ENCODE assay signal across 1 cellular context in the genomic region with DNA sequence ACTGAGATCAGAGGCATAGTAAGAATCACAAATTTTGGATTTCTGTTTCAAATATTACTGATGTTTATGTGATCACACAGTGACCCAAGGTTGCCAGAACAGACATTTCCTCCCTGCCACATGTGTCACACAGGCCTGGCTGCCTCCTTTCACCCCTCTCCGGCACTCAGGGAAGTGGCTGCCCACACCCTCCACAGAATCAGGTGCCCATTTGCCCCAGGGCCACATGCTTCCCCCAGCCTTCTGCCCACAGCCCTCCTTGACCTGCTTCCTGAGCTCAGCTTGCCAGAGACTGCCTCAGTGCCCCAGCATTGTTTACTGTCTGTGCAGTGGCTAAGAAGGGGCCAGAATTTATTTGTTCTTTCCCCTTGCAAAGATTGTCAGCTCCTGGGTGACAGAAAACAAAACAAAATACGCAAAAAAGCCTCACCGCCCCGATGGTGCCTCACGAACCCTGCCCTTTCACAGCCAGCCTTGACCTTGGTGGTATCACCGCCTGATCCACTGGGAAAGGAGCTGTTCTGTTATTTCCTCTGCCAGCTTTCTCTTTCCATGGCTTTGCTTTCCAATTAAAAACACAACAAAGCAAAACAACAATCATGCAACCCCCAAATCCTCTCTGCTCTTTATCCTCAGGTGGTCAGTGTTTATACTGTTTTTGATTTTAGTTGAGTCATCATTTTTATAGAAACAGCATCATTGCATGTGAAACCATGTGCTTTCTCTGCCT.
TF ChIP-seq lines count a peak whose summit lies in the region.

No MANE protein-coding gene starts in this region.

TF ChIP-seq in HepG2, 621 proteins besides CTCF, POLR2A, EP300 and RAD21 (continued from another document and continues in another):
- TF ChIP-seq, protein P1, sequence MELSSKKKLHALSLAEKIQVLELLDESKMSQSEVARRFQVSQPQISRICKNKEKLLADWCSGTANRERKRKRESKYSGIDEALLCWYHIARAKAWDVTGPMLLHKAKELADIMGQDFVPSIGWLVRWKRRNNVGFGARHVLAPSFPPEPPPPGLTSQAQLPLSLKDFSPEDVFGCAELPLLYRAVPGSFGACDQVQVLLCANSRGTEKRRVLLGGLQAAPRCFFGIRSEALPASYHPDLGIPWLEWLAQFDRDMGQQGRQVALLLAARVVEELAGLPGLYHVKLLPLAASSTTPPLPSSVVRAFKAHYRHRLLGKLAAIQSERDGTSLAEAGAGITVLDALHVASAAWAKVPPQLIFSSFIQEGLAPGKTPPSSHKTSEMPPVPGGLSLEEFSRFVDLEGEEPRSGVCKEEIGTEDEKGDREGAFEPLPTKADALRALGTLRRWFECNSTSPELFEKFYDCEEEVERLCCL (CRISPR knock-in tag; IDR thresholded peaks at IDR 0.05; ENCODE audit: borderline replicate concordance), result no peak
- TF ChIP-seq, protein P2, sequence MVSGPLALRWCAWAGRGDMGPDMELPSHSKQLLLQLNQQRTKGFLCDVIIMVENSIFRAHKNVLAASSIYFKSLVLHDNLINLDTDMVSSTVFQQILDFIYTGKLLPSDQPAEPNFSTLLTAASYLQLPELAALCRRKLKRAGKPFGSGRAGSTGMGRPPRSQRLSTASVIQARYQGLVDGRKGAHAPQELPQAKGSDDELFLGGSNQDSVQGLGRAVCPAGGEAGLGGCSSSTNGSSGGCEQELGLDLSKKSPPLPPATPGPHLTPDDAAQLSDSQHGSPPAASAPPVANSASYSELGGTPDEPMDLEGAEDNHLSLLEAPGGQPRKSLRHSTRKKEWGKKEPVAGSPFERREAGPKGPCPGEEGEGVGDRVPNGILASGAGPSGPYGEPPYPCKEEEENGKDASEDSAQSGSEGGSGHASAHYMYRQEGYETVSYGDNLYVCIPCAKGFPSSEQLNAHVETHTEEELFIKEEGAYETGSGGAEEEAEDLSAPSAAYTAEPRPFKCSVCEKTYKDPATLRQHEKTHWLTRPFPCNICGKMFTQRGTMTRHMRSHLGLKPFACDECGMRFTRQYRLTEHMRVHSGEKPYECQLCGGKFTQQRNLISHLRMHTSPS (CRISPR knock-in tag; IDR thresholded peaks at IDR 0.05; ENCODE audit: low read depth), result peak; percentile 43; the same call in 1 of the 2 replicates
- TF ChIP-seq ZNF841 (CRISPR knock-in tag; IDR thresholded peaks at IDR 0.05; ENCODE audit: borderline replicate concordance) (no peak), KDM1A (CRISPR knock-in tag; IDR thresholded peaks at IDR 0.05) (no peak), RFX5 (IDR thresholded peaks at IDR 0.05; ENCODE audit: low read depth, low read length) (no peak), ZNF850 (CRISPR knock-in tag; conservative IDR thresholded peaks at IDR 0.05) (no peak), KLF13 (CRISPR knock-in tag; IDR thresholded peaks at IDR 0.05) (no peak), TEAD3 (CRISPR knock-in tag; optimal IDR thresholded peaks at IDR 0.05; ENCODE audit: borderline replicate concordance) (peak; percentile 32), KDM5B (CRISPR knock-in tag; IDR thresholded peaks at IDR 0.05; ENCODE audit: borderline replicate concordance) (no peak), TGIF2 (CRISPR knock-in tag; IDR thresholded peaks at IDR 0.05) (no peak), REPIN1 (CRISPR knock-in tag; IDR thresholded peaks at IDR 0.05; ENCODE audit: borderline replicate concordance, low read depth) (no peak), ZNF235 (CRISPR knock-in tag; IDR thresholded peaks at IDR 0.05; ENCODE audit: borderline replicate concordance) (no peak), ZNF720 (CRISPR knock-in tag; IDR thresholded peaks at IDR 0.05) (no peak), ZNF501 (CRISPR knock-in tag; IDR thresholded peaks at IDR 0.05) (peak; percentile 41; the same call in 1 of the 2 replicates), ZNF331 (CRISPR knock-in tag; IDR thresholded peaks at IDR 0.05) (no peak), FOXP1 (IDR thresholded peaks at IDR 0.05) (no peak), FOXP1 (CRISPR knock-in tag; IDR thresholded peaks at IDR 0.05) (peak; percentile 77), CENPT (CRISPR knock-in tag; IDR thresholded peaks at IDR 0.05; ENCODE audit: low read depth) (no peak), MTA3 (CRISPR knock-in tag; IDR thresholded peaks at IDR 0.05) (no peak), ZNF292 (CRISPR knock-in tag; IDR thresholded peaks at IDR 0.05; ENCODE audit: borderline replicate concordance, low read depth) (no peak), SALL1 (CRISPR knock-in tag; IDR thresholded peaks at IDR 0.05) (no peak; the same call in 1 of the 2 replicates), ZNF33B (CRISPR knock-in tag; IDR thresholded peaks at IDR 0.05) (no peak), SMC3 (IDR thresholded peaks at IDR 0.05; ENCODE audit: low read length) (no peak), ZFP36 (IDR thresholded peaks at IDR 0.05; ENCODE audit: borderline replicate concordance, low read depth, low read length, partially characterized antibody) (no peak), SCMH1 (CRISPR knock-in tag; IDR thresholded peaks at IDR 0.05; ENCODE audit: borderline replicate concordance) (no peak), NFRKB (IDR thresholded peaks at IDR 0.05) (no peak), RCOR2 (CRISPR knock-in tag; IDR thresholded peaks at IDR 0.05) (no peak), RAD51 (IDR thresholded peaks at IDR 0.05; ENCODE audit: borderline replicate concordance) (no peak), CCAR2 (optimal IDR thresholded peaks at IDR 0.05; ENCODE audit: low read depth, low read length) (no peak), TCF7 (IDR thresholded peaks at IDR 0.05; ENCODE audit: low read depth) (peak; percentile 29; the same call in 1 of the 2 replicates), SRSF4 (IDR thresholded peaks at IDR 0.05; ENCODE audit: low read depth, low read length, poor library complexity, severe bottlenecking) (no peak), ZNF644 (CRISPR knock-in tag; IDR thresholded peaks at IDR 0.05; ENCODE audit: low read depth) (no peak), NR2F6 (IDR thresholded peaks at IDR 0.05) (peak; percentile 83), NR2F6 (CRISPR knock-in tag; IDR thresholded peaks at IDR 0.05) (peak; percentile 74), ZNF781 (CRISPR knock-in tag; IDR thresholded peaks at IDR 0.05; ENCODE audit: borderline replicate concordance, not compliant biosample characterization) (no peak), FOXO1 (CRISPR knock-in tag; IDR thresholded peaks at IDR 0.05) (peak; percentile 9; the same call in 1 of the 2 replicates), MAZ (IDR thresholded peaks at IDR 0.05; ENCODE audit: borderline replicate concordance, low read depth, low read length) (no peak), MAZ (CRISPR knock-in tag; IDR thresholded peaks at IDR 0.05; ENCODE audit: low read depth) (no peak), HNF4G (IDR thresholded peaks at IDR 0.05; ENCODE audit: borderline replicate concordance, low read depth, low read length) (no peak), HNF4G (CRISPR knock-in tag; IDR thresholded peaks at IDR 0.05; ENCODE audit: borderline replicate concordance, low read depth) (no peak), NFIB (CRISPR knock-in tag; IDR thresholded peaks at IDR 0.05; ENCODE audit: borderline replicate concordance) (no peak), GTF2F1 (IDR thresholded peaks at IDR 0.05; ENCODE audit: low read length) (no peak), NCOA2 (CRISPR knock-in tag; IDR thresholded peaks at IDR 0.05) (peak; percentile 50; the same call in 1 of the 2 replicates), ZNF343 (CRISPR knock-in tag; IDR thresholded peaks at IDR 0.05) (no peak), ISL2 (CRISPR knock-in tag; IDR thresholded peaks at IDR 0.05) (peak; percentile 38; the same call in 1 of the 2 replicates)
- TF ChIP-seq, protein P3, sequence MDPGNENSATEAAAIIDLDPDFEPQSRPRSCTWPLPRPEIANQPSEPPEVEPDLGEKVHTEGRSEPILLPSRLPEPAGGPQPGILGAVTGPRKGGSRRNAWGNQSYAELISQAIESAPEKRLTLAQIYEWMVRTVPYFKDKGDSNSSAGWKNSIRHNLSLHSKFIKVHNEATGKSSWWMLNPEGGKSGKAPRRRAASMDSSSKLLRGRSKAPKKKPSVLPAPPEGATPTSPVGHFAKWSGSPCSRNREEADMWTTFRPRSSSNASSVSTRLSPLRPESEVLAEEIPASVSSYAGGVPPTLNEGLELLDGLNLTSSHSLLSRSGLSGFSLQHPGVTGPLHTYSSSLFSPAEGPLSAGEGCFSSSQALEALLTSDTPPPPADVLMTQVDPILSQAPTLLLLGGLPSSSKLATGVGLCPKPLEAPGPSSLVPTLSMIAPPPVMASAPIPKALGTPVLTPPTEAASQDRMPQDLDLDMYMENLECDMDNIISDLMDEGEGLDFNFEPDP (CRISPR knock-in tag; conservative IDR thresholded peaks at IDR 0.05), result no peak
- TF ChIP-seq, protein P4, sequence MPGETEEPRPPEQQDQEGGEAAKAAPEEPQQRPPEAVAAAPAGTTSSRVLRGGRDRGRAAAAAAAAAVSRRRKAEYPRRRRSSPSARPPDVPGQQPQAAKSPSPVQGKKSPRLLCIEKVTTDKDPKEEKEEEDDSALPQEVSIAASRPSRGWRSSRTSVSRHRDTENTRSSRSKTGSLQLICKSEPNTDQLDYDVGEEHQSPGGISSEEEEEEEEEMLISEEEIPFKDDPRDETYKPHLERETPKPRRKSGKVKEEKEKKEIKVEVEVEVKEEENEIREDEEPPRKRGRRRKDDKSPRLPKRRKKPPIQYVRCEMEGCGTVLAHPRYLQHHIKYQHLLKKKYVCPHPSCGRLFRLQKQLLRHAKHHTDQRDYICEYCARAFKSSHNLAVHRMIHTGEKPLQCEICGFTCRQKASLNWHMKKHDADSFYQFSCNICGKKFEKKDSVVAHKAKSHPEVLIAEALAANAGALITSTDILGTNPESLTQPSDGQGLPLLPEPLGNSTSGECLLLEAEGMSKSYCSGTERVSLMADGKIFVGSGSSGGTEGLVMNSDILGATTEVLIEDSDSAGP (CRISPR knock-in tag; IDR thresholded peaks at IDR 0.05; ENCODE audit: borderline replicate concordance), result peak; percentile 52; the same call in 1 of the 2 replicates
- TF ChIP-seq, protein P5, sequence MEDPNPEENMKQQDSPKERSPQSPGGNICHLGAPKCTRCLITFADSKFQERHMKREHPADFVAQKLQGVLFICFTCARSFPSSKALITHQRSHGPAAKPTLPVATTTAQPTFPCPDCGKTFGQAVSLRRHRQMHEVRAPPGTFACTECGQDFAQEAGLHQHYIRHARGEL (CRISPR knock-in tag; IDR thresholded peaks at IDR 0.05), result no peak
- TF ChIP-seq, protein P6, sequence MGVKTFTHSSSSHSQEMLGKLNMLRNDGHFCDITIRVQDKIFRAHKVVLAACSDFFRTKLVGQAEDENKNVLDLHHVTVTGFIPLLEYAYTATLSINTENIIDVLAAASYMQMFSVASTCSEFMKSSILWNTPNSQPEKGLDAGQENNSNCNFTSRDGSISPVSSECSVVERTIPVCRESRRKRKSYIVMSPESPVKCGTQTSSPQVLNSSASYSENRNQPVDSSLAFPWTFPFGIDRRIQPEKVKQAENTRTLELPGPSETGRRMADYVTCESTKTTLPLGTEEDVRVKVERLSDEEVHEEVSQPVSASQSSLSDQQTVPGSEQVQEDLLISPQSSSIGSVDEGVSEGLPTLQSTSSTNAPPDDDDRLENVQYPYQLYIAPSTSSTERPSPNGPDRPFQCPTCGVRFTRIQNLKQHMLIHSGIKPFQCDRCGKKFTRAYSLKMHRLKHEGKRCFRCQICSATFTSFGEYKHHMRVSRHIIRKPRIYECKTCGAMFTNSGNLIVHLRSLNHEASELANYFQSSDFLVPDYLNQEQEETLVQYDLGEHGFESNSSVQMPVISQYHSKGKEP (CRISPR knock-in tag; IDR thresholded peaks at IDR 0.05), result no peak
- TF ChIP-seq, protein P7, sequence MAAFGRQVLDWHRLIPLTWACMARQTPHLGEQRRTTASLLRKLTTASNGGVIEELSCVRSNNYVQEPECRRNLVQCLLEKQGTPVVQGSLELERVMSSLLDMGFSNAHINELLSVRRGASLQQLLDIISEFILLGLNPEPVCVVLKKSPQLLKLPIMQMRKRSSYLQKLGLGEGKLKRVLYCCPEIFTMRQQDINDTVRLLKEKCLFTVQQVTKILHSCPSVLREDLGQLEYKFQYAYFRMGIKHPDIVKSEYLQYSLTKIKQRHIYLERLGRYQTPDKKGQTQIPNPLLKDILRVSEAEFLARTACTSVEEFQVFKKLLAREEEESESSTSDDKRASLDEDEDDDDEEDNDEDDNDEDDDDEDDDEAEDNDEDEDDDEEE (CRISPR knock-in tag; IDR thresholded peaks at IDR 0.05), result no peak
- TF ChIP-seq, protein P8, sequence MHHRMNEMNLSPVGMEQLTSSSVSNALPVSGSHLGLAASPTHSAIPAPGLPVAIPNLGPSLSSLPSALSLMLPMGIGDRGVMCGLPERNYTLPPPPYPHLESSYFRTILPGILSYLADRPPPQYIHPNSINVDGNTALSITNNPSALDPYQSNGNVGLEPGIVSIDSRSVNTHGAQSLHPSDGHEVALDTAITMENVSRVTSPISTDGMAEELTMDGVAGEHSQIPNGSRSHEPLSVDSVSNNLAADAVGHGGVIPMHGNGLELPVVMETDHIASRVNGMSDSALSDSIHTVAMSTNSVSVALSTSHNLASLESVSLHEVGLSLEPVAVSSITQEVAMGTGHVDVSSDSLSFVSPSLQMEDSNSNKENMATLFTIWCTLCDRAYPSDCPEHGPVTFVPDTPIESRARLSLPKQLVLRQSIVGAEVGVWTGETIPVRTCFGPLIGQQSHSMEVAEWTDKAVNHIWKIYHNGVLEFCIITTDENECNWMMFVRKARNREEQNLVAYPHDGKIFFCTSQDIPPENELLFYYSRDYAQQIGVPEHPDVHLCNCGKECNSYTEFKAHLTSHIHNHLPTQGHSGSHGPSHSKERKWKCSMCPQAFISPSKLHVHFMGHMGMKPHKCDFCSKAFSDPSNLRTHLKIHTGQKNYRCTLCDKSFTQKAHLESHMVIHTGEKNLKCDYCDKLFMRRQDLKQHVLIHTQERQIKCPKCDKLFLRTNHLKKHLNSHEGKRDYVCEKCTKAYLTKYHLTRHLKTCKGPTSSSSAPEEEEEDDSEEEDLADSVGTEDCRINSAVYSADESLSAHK (CRISPR knock-in tag; IDR thresholded peaks at IDR 0.05; ENCODE audit: borderline replicate concordance), result no peak
- TF ChIP-seq, protein P9, sequence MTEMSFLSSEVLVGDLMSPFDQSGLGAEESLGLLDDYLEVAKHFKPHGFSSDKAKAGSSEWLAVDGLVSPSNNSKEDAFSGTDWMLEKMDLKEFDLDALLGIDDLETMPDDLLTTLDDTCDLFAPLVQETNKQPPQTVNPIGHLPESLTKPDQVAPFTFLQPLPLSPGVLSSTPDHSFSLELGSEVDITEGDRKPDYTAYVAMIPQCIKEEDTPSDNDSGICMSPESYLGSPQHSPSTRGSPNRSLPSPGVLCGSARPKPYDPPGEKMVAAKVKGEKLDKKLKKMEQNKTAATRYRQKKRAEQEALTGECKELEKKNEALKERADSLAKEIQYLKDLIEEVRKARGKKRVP (CRISPR knock-in tag; IDR thresholded peaks at IDR 0.05), result no peak
- TF ChIP-seq, protein P10, sequence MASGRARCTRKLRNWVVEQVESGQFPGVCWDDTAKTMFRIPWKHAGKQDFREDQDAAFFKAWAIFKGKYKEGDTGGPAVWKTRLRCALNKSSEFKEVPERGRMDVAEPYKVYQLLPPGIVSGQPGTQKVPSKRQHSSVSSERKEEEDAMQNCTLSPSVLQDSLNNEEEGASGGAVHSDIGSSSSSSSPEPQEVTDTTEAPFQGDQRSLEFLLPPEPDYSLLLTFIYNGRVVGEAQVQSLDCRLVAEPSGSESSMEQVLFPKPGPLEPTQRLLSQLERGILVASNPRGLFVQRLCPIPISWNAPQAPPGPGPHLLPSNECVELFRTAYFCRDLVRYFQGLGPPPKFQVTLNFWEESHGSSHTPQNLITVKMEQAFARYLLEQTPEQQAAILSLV (CRISPR knock-in tag; IDR thresholded peaks at IDR 0.05; ENCODE audit: borderline replicate concordance), result no peak
